Comparison of ENCODE assay signal across 8 cellular contexts in the genomic region with DNA sequence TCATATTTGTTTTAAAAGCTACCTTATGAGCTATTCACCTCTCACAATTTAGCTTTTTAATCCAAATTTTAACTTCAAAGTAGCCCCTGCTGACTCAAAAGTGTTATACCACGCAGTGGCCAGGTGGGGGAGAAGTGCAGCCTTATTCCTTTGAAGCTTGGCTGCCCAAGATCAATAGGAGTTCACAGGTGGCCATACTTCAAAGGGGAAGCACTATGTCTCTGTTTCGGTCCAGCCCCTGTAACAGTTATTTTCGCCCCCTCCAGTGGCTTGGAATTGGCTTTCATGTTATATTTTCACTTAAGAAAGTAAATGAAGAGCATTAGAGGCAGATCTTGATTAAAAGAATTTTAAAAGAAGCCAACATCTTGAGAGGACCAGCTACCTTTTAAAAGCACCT.
DNase-seq lines count a peak whose midpoint lies in the region; ATAC-seq and TF ChIP-seq lines count a peak whose summit lies in the region.

No MANE protein-coding gene starts in this region.

- no peaks in the 10 kb centered on the region for H3K27me3 ChIP-seq in MM.1S (replicated peaks; ENCODE audit: insufficient read depth, low read length)
- H3K27me3 ChIP-seq in foreskin keratinocyte = peaks cover 2% of the 10 kb centered on the region

- in situ Hi-C loops in SK-MEL-5 (cut with HindIII; ENCODE audit: low pct_unique_long_range_greater_than_20kb, low sequenced_read_pairs) = no loop called here

- no peaks in the 10 kb centered on the region for H3K36me3 ChIP-seq in MM.1S (replicated peaks; ENCODE audit: insufficient read depth, low read length)

- H3K27ac ChIP-seq in MM.1S (ENCODE audit: low read length) = peak overlapping the region; percentile 33; the same call in 1 of the 2 replicates
- no peak overlapping the region for H3K27ac ChIP-seq in foreskin keratinocyte

- no peaks in the 10 kb centered on the region for H3K9me3 ChIP-seq in MM.1S (replicated peaks; ENCODE audit: insufficient read depth, low read length)

- no peak overlapping the region for H3K4me3 ChIP-seq in MM.1S (ENCODE audit: low read length)

- H4K20me1 ChIP-seq in MM.1S (ENCODE audit: insufficient read depth, low read length) = no peaks in the 10 kb centered on the region

- no peak overlapping the region for H3K9ac ChIP-seq in MM.1S (ENCODE audit: low read length)

- DNase-seq in left cardiac atrium (peak; percentile 21), Right ventricle myocardium inferior (ENCODE audit: missing footprints) (no peak), MM.1S (peak; percentile 76), SK-MEL-5 (ENCODE audit: low read depth, low spot score) (peak; percentile 74), foreskin keratinocyte (peak in 1 of 2 donors; percentile 8), superior temporal gyrus (ENCODE audit: extremely low spot score) (peak; percentile 25), T1000 (lab: John Stamatoyannopoulos, UW) (no peak)

- ATAC-seq in left cardiac atrium (no peak), Right ventricle myocardium inferior (no peak), HG02588 (IDR thresholded peaks at IDR 0.05; ENCODE audit: unreplicated experiment) (peak; percentile 94), foreskin keratinocyte (peak; percentile 71)

- intact Hi-C loops in left cardiac atrium (cut with DNase I) = loop anchor here in 1 of 2 donors (5.0 kb wide), 1 partner anchor 611 kb away; no protein-coding TSS in a partner anchor
- intact Hi-C loops in Right ventricle myocardium inferior (cut with DNase I) = no loop called here

- H3K79me2 ChIP-seq in MM.1S (ENCODE audit: low read length) = no peaks in the 10 kb centered on the region

- peak; percentile 75 for TF ChIP-seq CTCF in MM.1S (IDR thresholded peaks at IDR 0.05; ENCODE audit: low read length)
- peak; percentile 56 for TF ChIP-seq CTCF in foreskin keratinocyte (conservative IDR thresholded peaks at IDR 0.05)

- peak overlapping the region; percentile 38; the same call in 1 of the 2 replicates for H2AFZ ChIP-seq in MM.1S (ENCODE audit: low read length)

- no peaks in the 10 kb centered on the region for H3K9me2 ChIP-seq in MM.1S (replicated peaks; ENCODE audit: insufficient read depth, low read length)

- H3K4me1 ChIP-seq in MM.1S (ENCODE audit: low read length) (peaks cover 15% of the 10 kb centered on the region; the same call in 1 of the 2 replicates), foreskin keratinocyte (no peaks in the 10 kb centered on the region)

- H3K4me2 ChIP-seq in MM.1S (ENCODE audit: low read depth, low read length) = peak overlapping the region; percentile 57

- H3F3A ChIP-seq in MM.1S (ENCODE audit: insufficient read depth, low read length) = peaks cover 5% of the 10 kb centered on the region; the same call in 1 of the 2 replicates

Comparison
In these comparisons a context has a peak if more than half of its experiments do, and no peak if none do; other contexts are left out.
1. DNase-seq: peak in left cardiac atrium (single experiment), MM.1S (single experiment), SK-MEL-5 (single experiment) and superior temporal gyrus (single experiment); none in Right ventricle myocardium inferior (single experiment) and T1000 (single experiment).
2. ATAC-seq: peak in HG02588 (single experiment) and foreskin keratinocyte (single experiment); none in left cardiac atrium (0 of 2) and Right ventricle myocardium inferior (single experiment).